In the genomic region with DNA sequence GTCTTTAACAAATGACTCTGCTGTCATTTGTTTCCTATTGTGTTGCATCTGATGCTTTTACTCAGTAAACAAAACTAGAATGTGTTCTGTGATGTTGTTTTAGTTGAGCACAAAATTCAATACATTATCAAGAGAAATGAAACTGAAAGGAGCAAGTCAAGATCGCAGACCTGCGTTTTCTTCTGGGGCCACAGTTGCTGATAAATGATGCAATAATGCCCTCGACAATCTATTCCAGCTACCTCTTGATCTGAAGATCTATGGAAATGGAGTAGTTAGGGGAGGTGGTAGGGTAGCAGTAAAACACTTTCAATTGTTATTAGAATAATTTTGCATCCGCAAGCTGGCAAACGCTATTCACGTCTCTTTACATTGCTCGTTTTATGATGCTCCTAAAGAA, we compare ENCODE assay signal across 17 cellular contexts. TPM values are rescaled to one million over a fixed set of nuclear protein-coding genes. Genes with fewer than 3 reads are reported as not detected.
DNase-seq lines count a peak whose midpoint lies in the region; ATAC-seq, FAIRE-seq and TF ChIP-seq lines count a peak whose summit lies in the region.
"Had no signal": no experiment of that assay in that cellular context is flagged by ENCODE, and none has a peak within 500 bp of the region (broad histone marks: within the 10 kb centered on the region; RNA-seq: fewer than 3 reads in every experiment).

No MANE protein-coding gene starts in this region.

- H3K36me3 ChIP-seq in HUES48 (ENCODE audit: control insufficient read depth, insufficient read depth, low read length), result no peaks in the 10 kb centered on the region
- no peaks in the 10 kb centered on the region for H3K36me3 ChIP-seq in GM12878 (ENCODE audit: control insufficient read depth in 2 of 2, insufficient read depth in 2 of 2, low read length in 1 of 2)
- no peaks in the 10 kb centered on the region for H3K36me3 ChIP-seq in trophoblast cell (ENCODE audit: control insufficient read depth in 1 of 2, insufficient read depth in 2 of 2, low read length in 2 of 2)
- H3K36me3 ChIP-seq in brain microvascular endothelial cell (replicated peaks), result no peaks in the 10 kb centered on the region
- H3K36me3 ChIP-seq: BE2C had no signal

- H3K27ac ChIP-seq in HUES48 (ENCODE audit: low read depth, low read length) (no peak overlapping the region), GM12878 (ENCODE audit: control insufficient read depth, insufficient read depth) (0 out of 2 replicates have a peak overlapping the region, but pooled peaks have one; percentile 15), trophoblast cell (ENCODE audit: low read depth, low read length) (no peak overlapping the region), brain microvascular endothelial cell (no peak overlapping the region)
- H3K27ac ChIP-seq: body of pancreas had no signal

- H3K23ac ChIP-seq in trophoblast cell (ENCODE audit: low read length), result no peak overlapping the region

- WGBS in GM12878 (ENCODE audit: insufficient coverage, insufficient replicate concordance, low lambda C conversion rate, missing lambda C conversion rate), result 83% methylated on average over 7 of the region's 7 CpGs
- no CpG with 5 or more reads among the region's 7 CpGs for WGBS in trophoblast cell (ENCODE audit: extremely low coverage, insufficient coverage, insufficient read length)

- TF ChIP-seq EP300 in GM12878 (IDR thresholded peaks at IDR 0.05; ENCODE audit: borderline replicate concordance in 1 of 2, control insufficient read depth in 1 of 2, low read depth in 2 of 2, low read length in 2 of 2), result no peak

- no peak for TF ChIP-seq RAD21 in GM12878 (IDR thresholded peaks at IDR 0.05; ENCODE audit: insufficient read depth, low read depth, low read length)

- H3K4me3 ChIP-seq in HUES48 (ENCODE audit: low read depth, low read length) (no peak overlapping the region), GM12878 (peak overlapping the region; percentile 23; the same call in 1 of the 2 replicates), trophoblast cell (ENCODE audit: low read depth, low read length) (no peak overlapping the region), brain microvascular endothelial cell (ENCODE audit: low read depth, low read length) (no peak overlapping the region)
- H3K4me3 ChIP-seq: body of pancreas had no signal

- no peak overlapping the region for H4K8ac ChIP-seq in trophoblast cell (ENCODE audit: low read depth, low read length)

- H2BK120ac ChIP-seq in trophoblast cell (ENCODE audit: insufficient read depth, low read length, poor library complexity), result peak overlapping the region; percentile 52

- H3K4me2 ChIP-seq in GM12878 (ENCODE audit: control insufficient read depth, insufficient read depth) (peak overlapping the region; percentile 17), trophoblast cell (ENCODE audit: low read length) (no peak overlapping the region)

- no peaks in the 10 kb centered on the region for H3K79me2 ChIP-seq in GM12878 (ENCODE audit: control insufficient read depth, insufficient read depth, low read length)
- H3K79me2 ChIP-seq in trophoblast cell (ENCODE audit: control insufficient read depth, insufficient read depth, low read length, poor library complexity), result peaks cover 6% of the 10 kb centered on the region

- H4K20me1 ChIP-seq in GM12878 (ENCODE audit: control insufficient read depth, insufficient read depth), result no peaks in the 10 kb centered on the region

- FAIRE-seq in GM12878 (lab: Jason Lieb, UNC), result no peak

- POLR2A ChIA-PET in GM12878 (lab: Charles Lee), result no interaction called here

- no peak for TF ChIP-seq POLR2A in GM12878 (IDR thresholded peaks at IDR 0.05; ENCODE audit: low read depth, low read length)

- H2BK5ac ChIP-seq in trophoblast cell (ENCODE audit: low read depth, low read length, poor library complexity), result peak overlapping the region; percentile 50

- peaks cover 36% of the 10 kb centered on the region for H3K79me1 ChIP-seq in trophoblast cell (ENCODE audit: low read length)

- no peak overlapping the region for H2BK12ac ChIP-seq in trophoblast cell (ENCODE audit: low read length)

- CTCF ChIA-PET in GM12878 (lab: Yijun Ruan, JAX), result interaction anchor here (0.7 to 2.3 kb wide), 5 partner anchors 15 to 111 kb away, joined by 3 to 7 read pairs (median 5); no protein-coding TSS in a partner anchor

- no peak for TF ChIP-seq CTCF in GM12878 (IDR thresholded peaks at IDR 0.05 in 2 of 3, conservative IDR thresholded peaks at IDR 0.05 in 1 of 3; ENCODE audit: control insufficient read depth in 2 of 3, extremely low read depth in 1 of 3, insufficient read depth in 1 of 3, low read depth in 3 of 3, low read length in 3 of 3)
- TF ChIP-seq CTCF in brain microvascular endothelial cell (IDR thresholded peaks at IDR 0.05; ENCODE audit: low read depth, low read length, missing control alignments), result no peak

- H4K12ac ChIP-seq in trophoblast cell (ENCODE audit: low read depth, low read length), result no peak overlapping the region

- in situ Hi-C loops in GM12878 (cut with MboI), result no loop called here
- in situ Hi-C loops in brain microvascular endothelial cell (cut with HindIII; ENCODE audit: low pct_ligation_motif_present, low sequenced_read_pairs), result no loop called here

- intact Hi-C loops in GM12878 (cut with micrococcal nuclease; ENCODE audit: unreplicated experiment), result loop anchor here (5.0 kb wide), 1 partner anchor 38 kb away; no protein-coding TSS in a partner anchor

- no peak overlapping the region for H3K4ac ChIP-seq in trophoblast cell (ENCODE audit: low read depth, low read length)

- ATAC-seq in GM12878 (no peak), HG02840 (IDR thresholded peaks at IDR 0.05; ENCODE audit: low FRiP score, unreplicated experiment) (no peak)
- ATAC-seq: body of pancreas; natural killer cell treated with Interleukin-12 subunit alpha and Interleukin-12 subunit beta and Interleukin-15 and Interleukin-18, amount 100 ng/mL, for 72 hours had no signal

- no peak overlapping the region for H3K14ac ChIP-seq in trophoblast cell (ENCODE audit: low read length)

- RAD21 ChIA-PET in GM12878 (lab: Charles Lee; ENCODE audit: unreplicated experiment), result interaction anchor here (1.2 to 1.4 kb wide), 4 partner anchors 28 to 54 kb away, joined by 3 to 4 read pairs (median 4); no protein-coding TSS in a partner anchor

- no TSS peak for BruUV-seq in GM12878 (replicated peaks; lab: Mats Ljungman, UMichigan)

- DNase-seq in CD1c-positive myeloid dendritic cell (ENCODE audit: extremely low spot score) (peak; percentile 30), GM12878 (ENCODE audit: low read depth, low spot score) (no peak), trophoblast cell (no peak), midbrain (lab: John Stamatoyannopoulos, UW) (no peak), brain microvascular endothelial cell (no peak)
- DNase-seq: activated CD8-positive, alpha-beta memory T cell treated with anti-CD3 and anti-CD28 coated beads, Interleukin-2, amount 50 U/mL, for 48 hours; activated naive CD4-positive, alpha-beta T cell; BE2C; body of pancreas; HFFc6; NCI-H1092; NCI-H446 treated with DMSO at 0.1 percent for 48 hours had no signal

- SMC1A ChIA-PET in GM12878 (lab: Charles Lee; ENCODE audit: uncharacterized antibody, unreplicated experiment), result interaction anchor here (1.0 to 7.2 kb wide), 14 partner anchors 10 to 139 kb away, joined by 3 to 55 read pairs (median 6); no protein-coding TSS in a partner anchor

- H3K9me3 ChIP-seq in HUES48 (ENCODE audit: control insufficient read depth, insufficient read depth, low read length) (no peaks in the 10 kb centered on the region), GM12878 (replicated peaks; ENCODE audit: control insufficient read depth, insufficient read depth, low read length) (no peaks in the 10 kb centered on the region), trophoblast cell (ENCODE audit: insufficient read depth, low read depth, low read length) (no peaks in the 10 kb centered on the region)
- H3K9me3 ChIP-seq: BE2C, body of pancreas had no signal

- no peak overlapping the region for H4K91ac ChIP-seq in trophoblast cell (ENCODE audit: low read depth, low read length)

- H2AFZ ChIP-seq in GM12878 (ENCODE audit: control insufficient read depth, low read depth, low read length), result peak overlapping the region; percentile 46
- H2AFZ ChIP-seq in trophoblast cell (ENCODE audit: insufficient read depth, low read length, poor library complexity), result no peak overlapping the region

- H3K4me1 ChIP-seq in HUES48 (ENCODE audit: control insufficient read depth, insufficient read depth, low read length), result peaks cover 34% of the 10 kb centered on the region
- H3K4me1 ChIP-seq in GM12878 (ENCODE audit: control insufficient read depth, insufficient read depth, low read length), result peaks cover 30% of the 10 kb centered on the region
- H3K4me1 ChIP-seq in trophoblast cell (ENCODE audit: control insufficient read depth in 1 of 2, insufficient read depth in 2 of 2, low read length in 2 of 2), result peaks cover 15 to 24% of the 10 kb centered on the region in 2 experiments
- H3K4me1 ChIP-seq: BE2C, body of pancreas had no signal

- H3K27me3 ChIP-seq in HUES48 (ENCODE audit: control insufficient read depth, insufficient read depth, low read length) (no peaks in the 10 kb centered on the region), GM12878 (replicated peaks in 1 of 2; ENCODE audit: control insufficient read depth in 2 of 2, insufficient read depth in 2 of 2, low read length in 1 of 2) (no peaks in the 10 kb centered on the region), trophoblast cell (ENCODE audit: insufficient read depth, low read length) (no peaks in the 10 kb centered on the region), brain microvascular endothelial cell (replicated peaks) (no peaks in the 10 kb centered on the region)
- H3K27me3 ChIP-seq: BE2C, body of pancreas had no signal

- no peak overlapping the region for H2AK5ac ChIP-seq in trophoblast cell (ENCODE audit: low read length)

- H3K9ac ChIP-seq in HUES48 (ENCODE audit: low read depth, low read length), result peak overlapping the region; percentile 2; the same call in 1 of the 2 replicates
- H3K9ac ChIP-seq in GM12878 (ENCODE audit: control insufficient read depth, insufficient read depth, low read length), result no peak overlapping the region
- H3K9ac ChIP-seq in trophoblast cell (ENCODE audit: low read length), result no peak overlapping the region

- H3K18ac ChIP-seq in trophoblast cell (ENCODE audit: low read length), result no peak overlapping the region

RNA-seq across cellular contexts. Expression of gene ZNF366, which starts 1.7 kb away (rescaled TPM):
- total RNA-seq in GM12878 (2013; cell fraction: nucleolus; rRNA removed), result not detected in 2 replicates
- 0.06 TPM in 1 of 2 replicates, not detected in the other for total RNA-seq in GM12878 (2014; rRNA removed)
- 0.05 TPM in 1 of 2 replicates, not detected in the other for total RNA-seq in GM12878 (2014; rRNA removed; fragmentation: Illumina TruSeq; extraction: Trizol)
- 0.18 TPM in 1 of 2 replicates, not detected in the other for total RNA-seq in GM12878 (2021)
- polyA plus RNA-seq in GM12878 (2011; ENCODE audit: low read depth), result not detected
- polyA plus RNA-seq in GM12878 (2011; rRNA removed), result not detected in 2 replicates
- polyA plus RNA-seq in GM12878 (2011; cell fraction: cytosol; rRNA removed), result not detected in 2 replicates
- not detected in 2 replicates for polyA plus RNA-seq in GM12878 (2011; cell fraction: nucleus; rRNA removed)
- polyA plus RNA-seq in GM12878 (2012), result 0.04 and 0.08 TPM in 2 replicates
- 0.01 and 0.10 TPM in 2 replicates for polyA plus RNA-seq in GM12878 (2014; fragmentation: Illumina TruSeq; extraction: Trizol)
- polyA plus RNA-seq in GM12878 (2014; fragmentation: Nextera tagmentation; extraction: Ambion mirVana), result not detected
- 0.03 TPM in 1 of 2 replicates, not detected in the other for polyA plus RNA-seq in GM12878 (2014; rRNA removed)
- polyA plus RNA-seq in GM12878 (2016; fragmentation: Nextera tagmentation; extraction: Ambion mirVana), result not detected
- polyA minus RNA-seq in GM12878 (2011; rRNA and poly(A)+ RNA removed), result not detected in 2 replicates
- polyA minus RNA-seq in GM12878 (2011; cell fraction: cytosol; rRNA and poly(A)+ RNA removed), result not detected in 2 replicates
- polyA minus RNA-seq in GM12878 (2011; cell fraction: nucleus; rRNA and poly(A)+ RNA removed), result not detected in 2 replicates
- polyA plus RNA-seq in trophoblast cell (2013), result 0.53 and 0.68 TPM in 2 replicates
- total RNA-seq: HFFc6; natural killer cell treated with Interleukin-12 subunit alpha and Interleukin-12 subunit beta and Interleukin-15 and Interleukin-18, amount 100 ng/mL, for 72 hours; OCI-LY7; progenitor cell of endocrine pancreas had no signal
